3 cellular contexts compared by ENCODE assay signal in the genomic region with DNA sequence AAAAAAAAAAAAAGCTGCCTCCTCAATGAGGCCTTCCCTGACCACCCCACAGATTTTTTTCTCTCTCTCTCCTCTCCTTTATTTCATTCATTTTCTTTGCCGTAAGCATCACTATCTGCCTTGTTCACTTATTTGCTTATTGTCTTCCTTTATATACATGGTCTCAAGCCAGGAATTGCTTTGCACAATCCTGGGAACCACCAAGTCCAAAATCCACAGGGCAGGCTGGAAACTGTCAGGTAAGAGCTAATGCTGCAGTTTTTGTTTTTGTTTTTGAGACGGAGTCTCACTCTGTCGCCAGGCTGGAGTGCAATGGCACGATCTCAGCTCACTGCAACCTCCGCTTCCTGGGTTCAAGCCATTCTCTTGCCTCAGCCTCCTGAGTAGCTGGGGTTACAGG. TPM values are rescaled to one million over a fixed set of nuclear protein-coding genes. Genes with fewer than 3 reads are reported as not detected.
"Had no signal": no experiment of that assay in that cellular context is flagged by ENCODE, and none has a peak within 500 bp of the region (broad histone marks: within the 10 kb centered on the region; RNA-seq: fewer than 3 reads in every experiment).

No MANE protein-coding gene starts in this region.

RNA-seq across cellular contexts. Expression of a gene that starts 14.5 kb away (rescaled TPM):
- total RNA-seq: GM23248, H4, HFFc6 had no signal
- polyA plus RNA-seq: GM23248 had no signal

RNA-seq across cellular contexts. Expression of a gene that starts 26.1 kb away (rescaled TPM):
- total RNA-seq: GM23248, H4, HFFc6 had no signal
- polyA plus RNA-seq: GM23248 had no signal

RNA-seq across cellular contexts. Expression of a gene that starts 37.9 kb away (rescaled TPM):
- total RNA-seq: GM23248, H4, HFFc6 had no signal
- polyA plus RNA-seq: GM23248 had no signal
